Comparison of ENCODE assay signal across 1 cellular context in the genomic region with DNA sequence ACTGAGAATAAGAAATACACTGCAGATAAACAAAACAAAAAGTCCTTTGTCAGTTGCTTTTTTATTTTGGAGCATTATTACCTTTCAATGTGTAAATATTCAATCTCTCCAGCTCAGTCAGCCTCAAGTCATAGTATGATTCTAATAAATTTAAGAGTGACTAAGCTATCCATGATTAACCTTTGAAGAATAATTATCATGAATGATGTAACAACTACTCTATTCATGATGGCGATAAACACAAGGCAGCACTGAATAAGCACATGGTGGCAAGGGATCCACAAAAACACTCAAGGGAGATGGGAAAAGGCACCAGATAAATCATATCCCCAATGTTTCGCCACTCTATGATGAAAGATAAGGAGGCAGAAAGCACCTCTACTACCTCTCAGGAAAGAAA.
TF ChIP-seq lines count a peak whose summit lies in the region.

No MANE protein-coding gene starts in this region.

TF ChIP-seq in H1, 55 proteins besides CTCF, POLR2A, EP300 and RAD21:
- TF ChIP-seq SIRT6 (IDR thresholded peaks at IDR 0.05; ENCODE audit: low read length) (no peak), CHD1 (IDR thresholded peaks at IDR 0.05; ENCODE audit: low read depth, low read length) (no peak), CBX8 (IDR thresholded peaks at IDR 0.05; ENCODE audit: borderline replicate concordance, low read depth, low read length) (no peak), JUND (IDR thresholded peaks at IDR 0.05; ENCODE audit: low read length) (no peak), GTF2F1 (IDR thresholded peaks at IDR 0.05; ENCODE audit: borderline replicate concordance, low read depth, low read length) (no peak), BRCA1 (IDR thresholded peaks at IDR 0.05; ENCODE audit: low read depth, low read length) (no peak), KDM4A (IDR thresholded peaks at IDR 0.05; ENCODE audit: low read depth, low read length, severe bottlenecking) (no peak), YY1 (IDR thresholded peaks at IDR 0.05; ENCODE audit: low read depth, low read length) (no peak), CTBP2 (IDR thresholded peaks at IDR 0.05; ENCODE audit: borderline replicate concordance, insufficient read depth, insufficient read length, low read length) (no peak), TAF1 (IDR thresholded peaks at IDR 0.05; ENCODE audit: low read depth, low read length) (no peak), SP4 (IDR thresholded peaks at IDR 0.05; ENCODE audit: low read length) (no peak), SIN3A (conservative IDR thresholded peaks at IDR 0.05 in 1 of 2, IDR thresholded peaks at IDR 0.05 in 1 of 2; ENCODE audit: low read depth in 1 of 2, low read length in 2 of 2) (no peak), SP2 (IDR thresholded peaks at IDR 0.05; ENCODE audit: low read length) (no peak), TEAD4 (IDR thresholded peaks at IDR 0.05; ENCODE audit: low read depth, low read length) (no peak), NANOG (IDR thresholded peaks at IDR 0.05; ENCODE audit: insufficient read depth, low read depth, low read length, poor library complexity, severe bottlenecking) (no peak)
- TF ChIP-seq, protein P1, sequence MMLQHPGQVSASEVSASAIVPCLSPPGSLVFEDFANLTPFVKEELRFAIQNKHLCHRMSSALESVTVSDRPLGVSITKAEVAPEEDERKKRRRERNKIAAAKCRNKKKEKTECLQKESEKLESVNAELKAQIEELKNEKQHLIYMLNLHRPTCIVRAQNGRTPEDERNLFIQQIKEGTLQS (IDR thresholded peaks at IDR 0.05; ENCODE audit: insufficient read depth, low read depth, low read length) = no peak
